ENCODE assay signal across 18 cellular contexts in the genomic region with DNA sequence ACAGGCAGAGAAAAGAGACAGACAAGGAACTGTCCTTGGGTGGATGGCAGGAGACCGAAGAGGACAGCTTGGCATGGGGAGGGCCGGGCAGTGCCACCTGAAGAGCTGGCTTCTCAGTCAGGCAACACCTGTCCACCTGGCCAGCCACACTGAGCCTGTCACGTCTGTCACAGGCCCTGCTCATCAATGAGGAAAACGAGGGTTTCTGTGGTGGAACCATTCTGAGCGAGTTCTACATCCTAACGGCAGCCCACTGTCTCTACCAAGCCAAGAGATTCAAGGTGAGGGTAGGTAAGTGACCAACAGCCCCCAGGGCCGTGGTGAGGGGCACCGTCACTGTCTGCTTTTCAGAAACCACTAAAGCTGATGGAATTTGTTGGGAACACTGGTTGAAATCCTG. TPM values are rescaled to one million over a fixed set of nuclear protein-coding genes. Genes with fewer than 3 reads are reported as not detected.
DNase-seq lines count a peak whose midpoint lies in the region; ATAC-seq lines count a peak whose summit lies in the region.
"Had no signal": no experiment of that assay in that cellular context is flagged by ENCODE, and none has a peak within 500 bp of the region (broad histone marks: within the 10 kb centered on the region; RNA-seq: fewer than 3 reads in every experiment).

No MANE protein-coding gene starts in this region.

- H3K27ac Mint-ChIP-seq in activated T-cell treated with anti-CD3 and anti-CD28 coated beads, Interleukin-2, amount 50 U/mL, for 24 hours, result no peak overlapping the region
- no peak overlapping the region for H3K27ac Mint-ChIP-seq in activated T-cell treated with anti-CD3 and anti-CD28 coated beads, Interleukin-2, amount 50 U/mL, for 72 hours
- H3K27ac Mint-ChIP-seq: CD4-positive, alpha-beta T cell; GM23338 had no signal

- peaks cover 18% of the 10 kb centered on the region for H3K4me1 Mint-ChIP-seq in activated T-cell treated with anti-CD3 and anti-CD28 coated beads, Interleukin-2, amount 50 U/mL, for 24 hours (ENCODE audit: low read depth)
- peaks cover 14% of the 10 kb centered on the region for H3K4me1 Mint-ChIP-seq in activated T-cell treated with anti-CD3 and anti-CD28 coated beads, Interleukin-2, amount 50 U/mL, for 72 hours (ENCODE audit: low read depth)

- peak; percentile 12 for DNase-seq in activated T-cell treated with anti-CD3 and anti-CD28 coated beads, Interleukin-2, amount 50 U/mL, for 24 hours
- DNase-seq in activated T-cell treated with anti-CD3 and anti-CD28 coated beads, Interleukin-2, amount 50 U/mL, for 72 hours, result no peak
- DNase-seq in G401 (ENCODE audit: low spot score), result peak; percentile 57
- peak; percentile 40 for DNase-seq in cerebellar cortex (ENCODE audit: low spot score)
- DNase-seq in posterior vena cava (ENCODE audit: low spot score), result peak; percentile 45
- DNase-seq in DMS53 (lab: John Stamatoyannopoulos, UW), result no peak
- DNase-seq: CD4-positive, alpha-beta T cell; EL; NCI-H1092 treated with DMSO at 0.1 percent for 48 hours; NCI-H1694 treated with DMSO at 0.1 percent for 48 hours; NCI-H345; NCI-H524 treated with DMSO at 0.1 percent for 48 hours; SHP77 treated with DMSO at 0.1 percent for 48 hours had no signal

- H3K27me3 Mint-ChIP-seq in activated T-cell treated with anti-CD3 and anti-CD28 coated beads, Interleukin-2, amount 50 U/mL, for 24 hours, result peaks cover 7% of the 10 kb centered on the region
- peaks cover 2% of the 10 kb centered on the region for H3K27me3 Mint-ChIP-seq in activated T-cell treated with anti-CD3 and anti-CD28 coated beads, Interleukin-2, amount 50 U/mL, for 72 hours (ENCODE audit: low read depth)
- H3K27me3 Mint-ChIP-seq: CD4-positive, alpha-beta T cell had no signal

- ATAC-seq in activated T-cell treated with anti-CD3 and anti-CD28 coated beads, Interleukin-2, amount 50 U/mL, for 72 hours (replicated peaks in 1 of 2), result no peak
- no peak for ATAC-seq in HG03280 (IDR thresholded peaks at IDR 0.05; ENCODE audit: unreplicated experiment)
- ATAC-seq: GM23338, HCT116 had no signal

- in situ Hi-C loops in G401 (cut with HindIII; ENCODE audit: low sequenced_read_pairs), result no loop called here

- no peaks in the 10 kb centered on the region for H3K36me3 Mint-ChIP-seq in activated T-cell treated with anti-CD3 and anti-CD28 coated beads, Interleukin-2, amount 50 U/mL, for 24 hours (ENCODE audit: low read depth)
- H3K36me3 Mint-ChIP-seq in activated T-cell treated with anti-CD3 and anti-CD28 coated beads, Interleukin-2, amount 50 U/mL, for 72 hours (ENCODE audit: insufficient read depth in 2 of 2), result peaks cover 5 to 7% of the 10 kb centered on the region in 2 donors

- intact Hi-C loops in posterior vena cava (cut with DNase I), result no loop called here

- H3K4me3 Mint-ChIP-seq in activated T-cell treated with anti-CD3 and anti-CD28 coated beads, Interleukin-2, amount 50 U/mL, for 24 hours, result no peak overlapping the region
- H3K4me3 Mint-ChIP-seq in activated T-cell treated with anti-CD3 and anti-CD28 coated beads, Interleukin-2, amount 50 U/mL, for 72 hours, result no peak overlapping the region
- H3K4me3 Mint-ChIP-seq: CD4-positive, alpha-beta T cell; GM23338 had no signal

- no peaks in the 10 kb centered on the region for H3K9me3 Mint-ChIP-seq in activated T-cell treated with anti-CD3 and anti-CD28 coated beads, Interleukin-2, amount 50 U/mL, for 24 hours
- H3K9me3 Mint-ChIP-seq in activated T-cell treated with anti-CD3 and anti-CD28 coated beads, Interleukin-2, amount 50 U/mL, for 72 hours, result peaks cover 4 to 5% of the 10 kb centered on the region in 2 donors
- H3K9me3 Mint-ChIP-seq: CD4-positive, alpha-beta T cell; GM23338 had no signal

RNA-seq across cellular contexts. Expression of a gene that starts 11.2 kb away (rescaled TPM):
- not detected for total RNA-seq in activated T-cell treated with anti-CD3 and anti-CD28 coated beads, Interleukin-2, amount 50 U/mL, for 72 hours
- not detected in 2 replicates for total RNA-seq in G401 (2014; rRNA removed; shearing (Covaris generic))
- not detected for total RNA-seq in posterior vena cava
- total RNA-seq: CD4-positive, alpha-beta T cell; GM23338; LHCN-M2; RPMI7951 had no signal

RNA-seq across cellular contexts. Expression of a gene that starts 24.6 kb away (rescaled TPM):
- not detected for total RNA-seq in activated T-cell treated with anti-CD3 and anti-CD28 coated beads, Interleukin-2, amount 50 U/mL, for 72 hours
- total RNA-seq in G401 (2014; rRNA removed; shearing (Covaris generic)), result not detected in 2 replicates
- 10 to 100 TPM; 19.8 to 48.4 TPM for total RNA-seq in posterior vena cava
- total RNA-seq: CD4-positive, alpha-beta T cell; RPMI7951 had no signal

RNA-seq across cellular contexts. Expression of a gene that starts 41.6 kb away (rescaled TPM):
- not detected for total RNA-seq in activated T-cell treated with anti-CD3 and anti-CD28 coated beads, Interleukin-2, amount 50 U/mL, for 72 hours
- total RNA-seq in G401 (2014; rRNA removed; shearing (Covaris generic)), result not detected in 2 replicates
- total RNA-seq in posterior vena cava, result under 1 TPM in 1 of 2 donors, not detected in 1; 0.10 TPM
- total RNA-seq: CD4-positive, alpha-beta T cell; LHCN-M2; RPMI7951 had no signal

Comparison
In these comparisons a context has a peak if more than half of its experiments do, and no peak if none do; other contexts are left out.
1. DNase-seq: peak in activated T-cell treated with anti-CD3 and anti-CD28 coated beads, Interleukin-2, amount 50 U/mL, for 24 hours (single experiment), G401 (single experiment), cerebellar cortex (single experiment) and posterior vena cava (single experiment); none in activated T-cell treated with anti-CD3 and anti-CD28 coated beads, Interleukin-2, amount 50 U/mL, for 72 hours (0 of 2) and DMS53 (single experiment).
2. RNA of a gene that starts 24.6 kb away (total RNA-seq): 19.8 to 48.4 TPM in posterior vena cava; not detected in activated T-cell treated with anti-CD3 and anti-CD28 coated beads, Interleukin-2, amount 50 U/mL, for 72 hours and not detected in G401; every median in the first group is over 10 times any median in the second.